16 cellular contexts compared by ENCODE assay signal in genomic region chr18:8373486-8373885, GRCh38.
A peak's percentile ranks its signal among the peaks of the same experiment; 100 is the strongest.
DNase-seq lines count a peak whose midpoint lies in the region; ATAC-seq and TF ChIP-seq lines count a peak whose summit lies in the region.
"Had no signal": no experiment of that assay in that cellular context is flagged by ENCODE, and none has a peak within 500 bp of the region (broad histone marks: within the 10 kb centered on the region; RNA-seq: fewer than 3 reads in every experiment).

No MANE protein-coding gene starts in this region.

- in situ Hi-C loops in GM13976 (cut with MboI; ENCODE audit: low sequenced_read_pairs, unreplicated experiment): no loop called here

- TF ChIP-seq CTCF in RWPE1 (conservative IDR thresholded peaks at IDR 0.05; ENCODE audit: low read depth): no peak
- no peak for TF ChIP-seq CTCF in left lung (IDR thresholded peaks at IDR 0.05)
- no peak for TF ChIP-seq CTCF in GM13976 (IDR thresholded peaks at IDR 0.05; ENCODE audit: borderline replicate concordance, control extremely low read depth, extremely low read depth, insufficient read depth, missing control alignments)
- TF ChIP-seq CTCF in heart right ventricle (IDR thresholded peaks at IDR 0.05): no peak

- H3K4me1 ChIP-seq in left lung (no peaks in the 10 kb centered on the region), heart right ventricle (no peaks in the 10 kb centered on the region)
- H3K4me1 ChIP-seq: Peyer's patch had no signal

- H3K36me3 ChIP-seq in left lung (peaks cover 0 to 7% of the 10 kb centered on the region in 2 donors), heart right ventricle (peaks cover 0 to 71% (median 7%) of the 10 kb centered on the region in 9 donors)

- 95% methylated on average over 5 of the region's 5 CpGs for WGBS in heart right ventricle, 2 donors

- CTCF ChIA-PET in RWPE1 (lab: Yijun Ruan, JAX): interaction anchor here (0.6 to 1.2 kb wide), 4 partner anchors 9 to 290 kb away, joined by 3 read pairs; no protein-coding TSS in a partner anchor

- peak; percentile 57 for ATAC-seq in left lung
- ATAC-seq in heart right ventricle: no peak
- ATAC-seq: A549 had no signal

- H3K9me3 ChIP-seq in left lung: no peaks in the 10 kb centered on the region
- H3K9me3 ChIP-seq in heart right ventricle: no peaks in the 10 kb centered on the region
- H3K9me3 ChIP-seq: A549, Peyer's patch had no signal

- H3K27ac ChIP-seq in RWPE1 (no peak overlapping the region), epithelial cell of prostate (peak overlapping the region; percentile 8), left lung (no peak overlapping the region), heart right ventricle (no peak overlapping the region)
- H3K27ac ChIP-seq: A549, C4-2B, Peyer's patch had no signal

- intact Hi-C loops in left lung (cut with DNase I) (no loop called here), heart right ventricle (cut with DNase I) (no loop called here)

- DNase-seq in GM03348 (ENCODE audit: low spot score) (peak; percentile 27), RWPE1 (ENCODE audit: low spot score) (peak; percentile 65), epithelial cell of prostate (ENCODE audit: low read depth, low spot score) (peak; percentile 79), left lung (no peak), GF-D8 (lab: John Stamatoyannopoulos, UW) (no peak), GM13976 (ENCODE audit: low spot score) (no peak), HT-29 (ENCODE audit: low spot score) (no peak), heart right ventricle (no peak)
- DNase-seq: GOT3, NCI-H1417, NCI-H187 treated with DMSO at 0.1 percent for 48 hours, NCI-H524 treated with DMSO at 0.1 percent for 48 hours, Peyer's patch, SHP77 treated with DMSO at 0.1 percent for 48 hours had no signal

- no peak overlapping the region for H3K4me3 ChIP-seq in left lung
- H3K4me3 ChIP-seq in heart right ventricle: no peak overlapping the region
- H3K4me3 ChIP-seq: A549, Peyer's patch had no signal

- POLR2A ChIA-PET in RWPE1 (lab: Yijun Ruan, JAX; ENCODE audit: low non-redundant PET): no interaction called here

- H3K27me3 ChIP-seq in left lung: no peaks in the 10 kb centered on the region
- no peaks in the 10 kb centered on the region for H3K27me3 ChIP-seq in heart right ventricle
- H3K27me3 ChIP-seq: Peyer's patch had no signal

Comparison
In these comparisons a context has a peak if more than half of its experiments do, and no peak if none do; other contexts are left out.
1. DNase-seq: peak in GM03348 (single experiment), RWPE1 (single experiment) and epithelial cell of prostate (single experiment); none in left lung (0 of 2), GF-D8 (single experiment), GM13976 (single experiment), HT-29 (single experiment) and heart right ventricle (0 of 2).